In the genomic region with DNA sequence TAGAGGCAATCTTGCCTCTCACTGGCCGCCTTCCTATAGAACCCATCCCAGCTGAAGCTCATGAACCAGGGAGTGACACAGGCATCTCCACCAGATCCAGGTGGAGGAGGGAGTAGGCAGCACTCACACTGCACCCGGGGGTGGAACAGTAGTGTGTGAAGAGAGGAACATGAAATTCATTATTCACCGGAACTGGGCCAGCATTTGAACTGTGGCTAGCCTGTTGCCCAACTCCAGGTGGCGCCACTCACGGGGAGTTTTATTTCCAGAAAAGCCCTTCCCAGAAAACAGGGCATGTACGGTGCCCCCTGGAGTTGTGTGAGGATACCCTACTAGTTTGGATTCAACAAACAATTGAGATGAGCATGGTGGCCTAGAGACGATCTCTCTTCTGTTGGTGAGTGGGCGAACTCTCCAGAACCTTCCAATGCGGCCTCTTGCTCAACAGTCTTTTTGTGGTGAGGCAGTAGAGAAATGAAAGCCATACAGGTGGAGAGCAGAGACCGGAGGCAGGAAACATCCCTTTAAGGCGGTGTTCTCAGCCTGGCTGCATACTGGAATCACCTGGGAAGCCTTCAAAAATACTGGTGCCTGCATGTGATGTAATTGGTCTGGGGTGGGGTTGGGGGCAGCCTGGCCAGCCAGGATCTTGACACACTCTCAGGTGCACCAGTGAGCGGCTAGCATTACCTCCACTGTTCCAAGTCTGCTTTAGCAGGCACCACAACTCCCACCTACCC, we compare ENCODE assay signal across 1 cellular context.
TF ChIP-seq lines count a peak whose summit lies in the region.

No MANE protein-coding gene starts in this region.

TF ChIP-seq in SK-N-SH, 30 proteins besides CTCF, POLR2A, EP300 and RAD21 (continued from another document):
- TF ChIP-seq, protein P1, sequence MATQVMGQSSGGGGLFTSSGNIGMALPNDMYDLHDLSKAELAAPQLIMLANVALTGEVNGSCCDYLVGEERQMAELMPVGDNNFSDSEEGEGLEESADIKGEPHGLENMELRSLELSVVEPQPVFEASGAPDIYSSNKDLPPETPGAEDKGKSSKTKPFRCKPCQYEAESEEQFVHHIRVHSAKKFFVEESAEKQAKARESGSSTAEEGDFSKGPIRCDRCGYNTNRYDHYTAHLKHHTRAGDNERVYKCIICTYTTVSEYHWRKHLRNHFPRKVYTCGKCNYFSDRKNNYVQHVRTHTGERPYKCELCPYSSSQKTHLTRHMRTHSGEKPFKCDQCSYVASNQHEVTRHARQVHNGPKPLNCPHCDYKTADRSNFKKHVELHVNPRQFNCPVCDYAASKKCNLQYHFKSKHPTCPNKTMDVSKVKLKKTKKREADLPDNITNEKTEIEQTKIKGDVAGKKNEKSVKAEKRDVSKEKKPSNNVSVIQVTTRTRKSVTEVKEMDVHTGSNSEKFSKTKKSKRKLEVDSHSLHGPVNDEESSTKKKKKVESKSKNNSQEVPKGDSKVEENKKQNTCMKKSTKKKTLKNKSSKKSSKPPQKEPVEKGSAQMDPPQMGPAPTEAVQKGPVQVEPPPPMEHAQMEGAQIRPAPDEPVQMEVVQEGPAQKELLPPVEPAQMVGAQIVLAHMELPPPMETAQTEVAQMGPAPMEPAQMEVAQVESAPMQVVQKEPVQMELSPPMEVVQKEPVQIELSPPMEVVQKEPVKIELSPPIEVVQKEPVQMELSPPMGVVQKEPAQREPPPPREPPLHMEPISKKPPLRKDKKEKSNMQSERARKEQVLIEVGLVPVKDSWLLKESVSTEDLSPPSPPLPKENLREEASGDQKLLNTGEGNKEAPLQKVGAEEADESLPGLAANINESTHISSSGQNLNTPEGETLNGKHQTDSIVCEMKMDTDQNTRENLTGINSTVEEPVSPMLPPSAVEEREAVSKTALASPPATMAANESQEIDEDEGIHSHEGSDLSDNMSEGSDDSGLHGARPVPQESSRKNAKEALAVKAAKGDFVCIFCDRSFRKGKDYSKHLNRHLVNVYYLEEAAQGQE (IDR thresholded peaks at IDR 0.05; ENCODE audit: low read depth, low read length): no peak
- TF ChIP-seq SMC3 (IDR thresholded peaks at IDR 0.05; ENCODE audit: low read depth, low read length): no peak
- TF ChIP-seq FOXM1 (IDR thresholded peaks at IDR 0.05; ENCODE audit: low read depth): no peak
- TF ChIP-seq NFIC (IDR thresholded peaks at IDR 0.05; ENCODE audit: borderline replicate concordance): no peak
- TF ChIP-seq FOXJ3 (CRISPR knock-in tag; IDR thresholded peaks at IDR 0.05): no peak
